In the genomic region with DNA sequence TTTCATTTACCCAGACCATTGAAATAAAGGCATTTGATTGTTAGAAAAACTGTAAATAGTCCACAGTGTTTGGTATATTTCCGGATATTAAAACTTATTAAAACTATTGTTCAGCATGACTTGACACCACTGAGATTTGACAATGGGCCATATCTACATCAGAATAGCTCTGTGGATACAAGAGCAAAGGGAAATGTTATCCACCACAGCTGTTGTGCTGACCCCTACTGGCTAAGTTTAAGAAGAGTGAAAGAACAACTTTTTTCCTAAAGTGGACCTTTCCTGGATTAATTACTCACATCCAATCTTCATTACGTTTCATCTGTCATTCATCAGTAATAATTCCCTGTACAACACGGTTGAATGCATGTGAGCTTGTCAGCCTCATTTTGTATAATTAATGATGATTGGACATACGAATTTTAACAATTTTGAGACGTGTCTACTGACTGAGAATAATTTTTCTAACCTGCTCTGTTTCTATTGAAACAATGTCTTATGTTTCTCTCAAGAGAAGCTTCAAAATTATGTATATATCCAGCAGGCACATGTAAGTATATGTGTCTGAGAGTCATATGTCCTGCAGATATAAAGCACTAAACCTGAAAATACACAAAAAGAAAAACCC, we compare ENCODE assay signal across 8 cellular contexts.
A peak's percentile ranks its signal among the peaks of the same experiment; 100 is the strongest.
DNase-seq lines count a peak whose midpoint lies in the region; ATAC-seq and TF ChIP-seq lines count a peak whose summit lies in the region.

No MANE protein-coding gene starts in this region.

- no peaks in the 10 kb centered on the region for H3K4me1 ChIP-seq in fibroblast of lung (ENCODE audit: control insufficient read depth, extremely low read depth, insufficient read depth, low read length)
- H3K4me1 ChIP-seq in stomach: no peaks in the 10 kb centered on the region

- H3K27me3 ChIP-seq in fibroblast of lung (ENCODE audit: control insufficient read depth, insufficient read depth, low read length) (no peaks in the 10 kb centered on the region), stomach (no peaks in the 10 kb centered on the region)

- TF ChIP-seq CTCF in activated CD8-positive, alpha-beta T cell treated with anti-CD3 and anti-CD28 coated beads for 36 hours (IDR thresholded peaks at IDR 0.05): peak; percentile 37
- TF ChIP-seq CTCF in fibroblast of lung (conservative IDR thresholded peaks at IDR 0.05 in 1 of 2, IDR thresholded peaks at IDR 0.05 in 1 of 2; ENCODE audit: low read depth in 1 of 2, low read length in 2 of 2): peak; percentile 25 to 82
- TF ChIP-seq CTCF in stomach (IDR thresholded peaks at IDR 0.05): peak in 4 of 7 experiments; percentile 27 to 50 (median 34)
- no peak for TF ChIP-seq CTCF in omental fat pad (IDR thresholded peaks at IDR 0.05)

- TF ChIP-seq EP300 in stomach (IDR thresholded peaks at IDR 0.05): no peak

- H3K36me3 ChIP-seq in fibroblast of lung (ENCODE audit: control insufficient read depth, insufficient read depth, low read length) (no peaks in the 10 kb centered on the region), stomach (no peaks in the 10 kb centered on the region)

- no peaks in the 10 kb centered on the region for H3K9me3 Mint-ChIP-seq in activated CD8-positive, alpha-beta T cell treated with anti-CD3 and anti-CD28 coated beads for 36 hours
- no peaks in the 10 kb centered on the region for H3K9me3 Mint-ChIP-seq in activated CD8-positive, alpha-beta T cell treated with anti-CD3 and anti-CD28 coated beads, Interleukin-2, amount 10 ng/mL, durations not matched to agents 7 days and 5 days (ENCODE audit: insufficient read depth)

- no peaks in the 10 kb centered on the region for H3K27me3 Mint-ChIP-seq in activated CD8-positive, alpha-beta T cell treated with anti-CD3 and anti-CD28 coated beads for 36 hours
- H3K27me3 Mint-ChIP-seq in activated CD8-positive, alpha-beta T cell treated with anti-CD3 and anti-CD28 coated beads, Interleukin-2, amount 10 ng/mL, durations not matched to agents 7 days and 5 days (ENCODE audit: low read depth): no peaks in the 10 kb centered on the region

- no peaks in the 10 kb centered on the region for H4K20me1 ChIP-seq in fibroblast of lung (ENCODE audit: control insufficient read depth, extremely low read depth, insufficient read depth, low read length)

- CTCF ChIA-PET in activated CD8-positive, alpha-beta T cell treated with anti-CD3 and anti-CD28 coated beads for 36 hours (lab: Charles Lee): no interaction called here
- CTCF ChIA-PET in activated CD8-positive, alpha-beta T cell treated with anti-CD3 and anti-CD28 coated beads, Interleukin-2, amount 10 ng/mL, durations not matched to agents 7 days and 5 days (lab: Charles Lee): no interaction called here

- no peak overlapping the region for H3K4me3 Mint-ChIP-seq in activated CD8-positive, alpha-beta T cell treated with anti-CD3 and anti-CD28 coated beads for 36 hours
- H3K4me3 Mint-ChIP-seq in activated CD8-positive, alpha-beta T cell treated with anti-CD3 and anti-CD28 coated beads, Interleukin-2, amount 10 ng/mL, durations not matched to agents 7 days and 5 days: no peak overlapping the region

- 10 to 35% (median 22%) methylated on average over 5 of the region's 5 CpGs for WGBS in stomach, 5 donors

- POLR2A ChIA-PET in activated CD8-positive, alpha-beta T cell treated with anti-CD3 and anti-CD28 coated beads for 36 hours (lab: Charles Lee): no interaction called here
- POLR2A ChIA-PET in activated CD8-positive, alpha-beta T cell treated with anti-CD3 and anti-CD28 coated beads, Interleukin-2, amount 10 ng/mL, durations not matched to agents 7 days and 5 days (lab: Charles Lee): no interaction called here

- no peak for ATAC-seq in activated CD8-positive, alpha-beta T cell treated with anti-CD3 and anti-CD28 coated beads for 36 hours
- no peak for ATAC-seq in activated CD8-positive, alpha-beta T cell treated with anti-CD3 and anti-CD28 coated beads, Interleukin-2, amount 10 ng/mL, durations not matched to agents 7 days and 5 days
- ATAC-seq in HG03039 (IDR thresholded peaks at IDR 0.05; ENCODE audit: unreplicated experiment) (no peak), omental fat pad (ENCODE audit: low FRiP score) (no peak)

- H2AFZ ChIP-seq in fibroblast of lung (ENCODE audit: low read length): no peak overlapping the region

- H3K4me1 Mint-ChIP-seq in activated CD8-positive, alpha-beta T cell treated with anti-CD3 and anti-CD28 coated beads for 36 hours (ENCODE audit: low read depth): no peaks in the 10 kb centered on the region
- H3K4me1 Mint-ChIP-seq in activated CD8-positive, alpha-beta T cell treated with anti-CD3 and anti-CD28 coated beads, Interleukin-2, amount 10 ng/mL, durations not matched to agents 7 days and 5 days (ENCODE audit: low read depth): no peaks in the 10 kb centered on the region

- no peak overlapping the region for H3K9ac ChIP-seq in fibroblast of lung (ENCODE audit: insufficient read depth, low read length)

- H3K36me3 Mint-ChIP-seq in activated CD8-positive, alpha-beta T cell treated with anti-CD3 and anti-CD28 coated beads for 36 hours (ENCODE audit: low read depth): no peaks in the 10 kb centered on the region
- H3K36me3 Mint-ChIP-seq in activated CD8-positive, alpha-beta T cell treated with anti-CD3 and anti-CD28 coated beads, Interleukin-2, amount 10 ng/mL, durations not matched to agents 7 days and 5 days (ENCODE audit: low read depth): no peaks in the 10 kb centered on the region

- DNase-seq in activated CD8-positive, alpha-beta T cell treated with anti-CD3 and anti-CD28 coated beads for 36 hours: no peak
- DNase-seq in activated CD8-positive, alpha-beta T cell treated with anti-CD3 and anti-CD28 coated beads, Interleukin-2, amount 10 ng/mL, durations not matched to agents 7 days and 5 days: no peak
- DNase-seq in NCI-H82 (lab: John Stamatoyannopoulos, UW) (peak; percentile 69), fibroblast of lung (ENCODE audit: low read depth in 2 of 2) (peak; percentile 46 to 72), stomach (no peak), COR-L47 (lab: John Stamatoyannopoulos, UW) (no peak), omental fat pad (ENCODE audit: low spot score) (no peak)

- H3K9me3 ChIP-seq in fibroblast of lung (ENCODE audit: control insufficient read depth, insufficient read depth, low read depth, low read length) (no peaks in the 10 kb centered on the region), stomach (no peaks in the 10 kb centered on the region)

- no peak overlapping the region for H3K4me3 ChIP-seq in fibroblast of lung (replicated peaks in 1 of 4; ENCODE audit: control extremely low read depth in 1 of 4, insufficient read depth in 1 of 4, low read depth in 3 of 4, low read length in 4 of 4)
- H3K4me3 ChIP-seq in stomach: no peak overlapping the region

- H3K27ac ChIP-seq in fibroblast of lung (ENCODE audit: insufficient read depth, low read length) (no peak overlapping the region), stomach (no peak overlapping the region)

- TF ChIP-seq POLR2A in stomach (IDR thresholded peaks at IDR 0.05): no peak

- intact Hi-C loops in activated CD8-positive, alpha-beta T cell treated with anti-CD3 and anti-CD28 coated beads for 36 hours (cut with micrococcal nuclease): no loop called here
- intact Hi-C loops in stomach (cut with DNase I; ENCODE audit: low total_unique reads): no loop called here

- no peak overlapping the region for H3K4me2 ChIP-seq in fibroblast of lung (ENCODE audit: extremely low read depth, insufficient read depth, low read length)

- no peaks in the 10 kb centered on the region for H3K79me2 ChIP-seq in fibroblast of lung (ENCODE audit: control insufficient read depth, insufficient read depth, low read length)

- H3K27ac Mint-ChIP-seq in activated CD8-positive, alpha-beta T cell treated with anti-CD3 and anti-CD28 coated beads for 36 hours: no peak overlapping the region
- H3K27ac Mint-ChIP-seq in activated CD8-positive, alpha-beta T cell treated with anti-CD3 and anti-CD28 coated beads, Interleukin-2, amount 10 ng/mL, durations not matched to agents 7 days and 5 days: no peak overlapping the region

Comparison
In these comparisons a context has a peak if more than half of its experiments do, and no peak if none do; other contexts are left out.
1. DNase-seq: peak in NCI-H82 (single experiment) and fibroblast of lung (2 of 2); none in activated CD8-positive, alpha-beta T cell treated with anti-CD3 and anti-CD28 coated beads for 36 hours (single experiment), activated CD8-positive, alpha-beta T cell treated with anti-CD3 and anti-CD28 coated beads, Interleukin-2, amount 10 ng/mL, durations not matched to agents 7 days and 5 days (single experiment), stomach (single experiment), COR-L47 (single experiment) and omental fat pad (single experiment).
2. CTCF ChIP-seq: peak in activated CD8-positive, alpha-beta T cell treated with anti-CD3 and anti-CD28 coated beads for 36 hours (single experiment), fibroblast of lung (2 of 2) and stomach (4 of 7); none in omental fat pad (0 of 3).